8 cellular contexts compared by ENCODE assay signal in the genomic region with DNA sequence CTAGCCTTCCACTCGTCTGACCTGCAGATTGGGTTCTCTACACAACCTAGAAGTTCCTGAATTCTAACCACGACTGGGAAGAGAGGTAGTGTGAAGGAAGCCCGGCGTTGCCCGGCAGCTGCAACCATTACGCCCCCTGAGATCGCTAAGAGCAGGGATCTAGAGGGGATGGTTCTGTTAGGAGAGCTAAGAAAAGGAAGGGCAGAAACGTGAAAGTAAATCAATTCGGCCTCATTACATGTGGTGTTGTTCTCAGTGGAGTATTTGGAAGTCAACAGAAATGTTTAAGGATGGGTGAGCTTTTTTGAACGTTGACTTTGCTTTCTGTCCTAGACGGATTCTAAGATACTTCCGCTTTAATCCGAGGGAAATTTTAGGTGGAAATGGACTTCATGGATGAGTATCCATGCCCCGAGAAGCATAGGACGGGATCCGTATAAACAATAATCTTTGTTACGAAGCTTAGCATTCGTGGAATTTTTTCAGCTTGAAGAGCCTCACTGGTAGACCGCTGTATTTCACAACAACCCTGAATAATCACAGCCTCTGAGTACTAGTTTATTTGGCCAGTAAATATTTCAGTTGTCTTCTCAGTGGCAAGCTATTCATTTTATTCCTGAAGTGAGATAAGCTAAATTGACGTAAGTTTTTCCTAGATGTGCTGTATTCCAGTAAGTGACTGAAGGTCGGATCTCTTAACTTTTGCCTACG. TPM values are rescaled to one million over a fixed set of nuclear protein-coding genes. Genes with fewer than 3 reads are reported as not detected.
DNase-seq lines count a peak whose midpoint lies in the region; ATAC-seq and TF ChIP-seq lines count a peak whose summit lies in the region.

No MANE protein-coding gene starts in this region.

- no peak for TF ChIP-seq CTCF in right lobe of liver (IDR thresholded peaks at IDR 0.05)
- no peak for TF ChIP-seq CTCF in transverse colon (IDR thresholded peaks at IDR 0.05)

- peak overlapping the region; percentile 96 for H3K4me3 Mint-ChIP-seq in activated CD4-positive, alpha-beta T cell treated with anti-CD3 and anti-CD28 coated beads, Interleukin-2, amount 10 ng/mL, durations not matched to agents 24 days and 14 days
- H3K4me3 Mint-ChIP-seq in central memory CD8-positive, alpha-beta T cell: peak overlapping the region; percentile 99

- no peaks in the 10 kb centered on the region for H3K9me3 Mint-ChIP-seq in activated CD4-positive, alpha-beta T cell treated with anti-CD3 and anti-CD28 coated beads, Interleukin-2, amount 10 ng/mL, durations not matched to agents 24 days and 14 days
- H3K9me3 Mint-ChIP-seq in central memory CD8-positive, alpha-beta T cell: no peaks in the 10 kb centered on the region

- no peaks in the 10 kb centered on the region for H3K9me3 ChIP-seq in right lobe of liver
- H3K9me3 ChIP-seq in transverse colon: no peaks in the 10 kb centered on the region

- H3K36me3 Mint-ChIP-seq in activated CD4-positive, alpha-beta T cell treated with anti-CD3 and anti-CD28 coated beads, Interleukin-2, amount 10 ng/mL, durations not matched to agents 24 days and 14 days (ENCODE audit: low read depth): peaks cover 51% of the 10 kb centered on the region
- H3K36me3 Mint-ChIP-seq in central memory CD8-positive, alpha-beta T cell (ENCODE audit: insufficient read depth): peaks cover 35% of the 10 kb centered on the region

- no peaks in the 10 kb centered on the region for H3K27me3 Mint-ChIP-seq in activated CD4-positive, alpha-beta T cell treated with anti-CD3 and anti-CD28 coated beads, Interleukin-2, amount 10 ng/mL, durations not matched to agents 24 days and 14 days
- no peaks in the 10 kb centered on the region for H3K27me3 Mint-ChIP-seq in central memory CD8-positive, alpha-beta T cell

- ATAC-seq in central memory CD8-positive, alpha-beta T cell (replicated peaks; ENCODE audit: extremely low read depth, poor library complexity, severe bottlenecking): no peak
- ATAC-seq in right lobe of liver: peak; percentile 35 to 68 (median 52)

- H3K36me3 ChIP-seq in right lobe of liver (peaks cover 0 to 25% (median 0%) of the 10 kb centered on the region in 4 donors), transverse colon (peaks cover 0 to 2% (median under 1%) of the 10 kb centered on the region in 4 donors)

- no peak for TF ChIP-seq EP300 in transverse colon (IDR thresholded peaks at IDR 0.05; ENCODE audit: low read depth)

- in situ Hi-C loops in transverse colon (cut with MboI; ENCODE audit: low pct_ligation_motif_present in 1 of 4, low pct_unique_long_range_greater_than_20kb in 1 of 4, low sequenced_read_pairs in 3 of 4): no loop called here

- no peak for TF ChIP-seq POLR2A in right lobe of liver (IDR thresholded peaks at IDR 0.05)
- TF ChIP-seq POLR2A in transverse colon (IDR thresholded peaks at IDR 0.05): no peak

- WGBS in right lobe of liver (ENCODE audit: insufficient coverage, low coverage, low lambda C conversion rate, missing lambda C conversion rate): under 1% methylated on average over 22 of the region's 22 CpGs
- WGBS in transverse colon (ENCODE audit: low coverage in 1 of 2), 2 donors: 1% methylated on average over 14 to 22 of the region's 22 CpGs

- H3K27ac Mint-ChIP-seq in activated CD4-positive, alpha-beta T cell treated with anti-CD3 and anti-CD28 coated beads, Interleukin-2, amount 10 ng/mL, durations not matched to agents 24 days and 14 days: peak overlapping the region; percentile 99
- peak overlapping the region; percentile 100 for H3K27ac Mint-ChIP-seq in central memory CD8-positive, alpha-beta T cell (ENCODE audit: low read depth)

- peak overlapping the region; percentile 82 to 92 (median 84) for H3K27ac ChIP-seq in right lobe of liver
- H3K27ac ChIP-seq in transverse colon: peak overlapping the region; percentile 82 to 95 (median 89)

- H3K4me1 Mint-ChIP-seq in activated CD4-positive, alpha-beta T cell treated with anti-CD3 and anti-CD28 coated beads, Interleukin-2, amount 10 ng/mL, durations not matched to agents 24 days and 14 days: peaks cover 53% of the 10 kb centered on the region
- H3K4me1 Mint-ChIP-seq in central memory CD8-positive, alpha-beta T cell: peaks cover 64% of the 10 kb centered on the region

- peaks cover 0 to 24% (median 8%) of the 10 kb centered on the region in 4 donors for H3K4me1 ChIP-seq in right lobe of liver
- peaks cover 13 to 32% (median 18%) of the 10 kb centered on the region in 4 donors for H3K4me1 ChIP-seq in transverse colon

- intact Hi-C loops in activated CD4-positive, alpha-beta T cell treated with anti-CD3 and anti-CD28 coated beads, Interleukin-2, amount 10 ng/mL, durations not matched to agents 24 days and 14 days (cut with micrococcal nuclease): loop anchor here (1.0 to 5.0 kb wide), 6 partner anchors 33 to 171 kb away; a partner anchor contains a TSS
- intact Hi-C loops in right lobe of liver (cut with DNase I) (loop anchor here in 1 of 2 donors (10.0 kb wide), 1 partner anchor 73 kb away; no protein-coding TSS in a partner anchor), transverse colon (cut with DNase I; ENCODE audit: low total_unique reads) (loop anchor here (2.0 to 5.0 kb wide), 2 partner anchors 35 to 87 kb away; a partner anchor contains a TSS)

- H3K27me3 ChIP-seq in right lobe of liver: no peaks in the 10 kb centered on the region
- no peaks in the 10 kb centered on the region for H3K27me3 ChIP-seq in transverse colon

- DNase-seq in activated CD4-positive, alpha-beta T cell treated with anti-CD3 and anti-CD28 coated beads, Interleukin-2, amount 10 ng/mL, durations not matched to agents 24 days and 14 days: no peak
- no peak for DNase-seq in activated CD4-positive, alpha-beta T cell treated with anti-CD3 and anti-CD28 coated beads for 1 hour
- DNase-seq in MV-4-11 (lab: John Stamatoyannopoulos, UW) (peak; percentile 51), right lobe of liver (no peak), transverse colon (no peak), midbrain (lab: John Stamatoyannopoulos, UW) (no peak), D341Med (ENCODE audit: low spot score) (no peak)
- DNase-seq in central memory CD8-positive, alpha-beta T cell (ENCODE audit: low spot score in 2 of 2): no peak

- peak overlapping the region; percentile 77 to 89 (median 79) for H3K4me3 ChIP-seq in right lobe of liver
- peak overlapping the region; percentile 69 to 79 (median 72) for H3K4me3 ChIP-seq in transverse colon

RNA-seq across cellular contexts. Expression of a gene that starts 0.6 kb away (rescaled TPM):
- 220 and 228 TPM in 2 replicates for total RNA-seq in activated CD4-positive, alpha-beta T cell treated with anti-CD3 and anti-CD28 coated beads, Interleukin-2, amount 10 ng/mL, durations not matched to agents 24 days and 14 days
- total RNA-seq in right lobe of liver (100 to 1,000 TPM in 1 of 6 experiments, 10 to 100 TPM in 5; 32.6 to 127 (median 89.5) TPM), transverse colon (10 to 100 TPM in 3 of 4 donors, 1 to 10 TPM in 1; 3.8 to 74.2 (median 46.9) TPM)

RNA-seq across cellular contexts. Expression of a gene that starts 34.3 kb away (rescaled TPM):
- total RNA-seq in activated CD4-positive, alpha-beta T cell treated with anti-CD3 and anti-CD28 coated beads, Interleukin-2, amount 10 ng/mL, durations not matched to agents 24 days and 14 days: 70.7 and 73.2 TPM in 2 replicates
- 10 to 100 TPM; 15.5 to 24.9 (median 19.5) TPM for total RNA-seq in right lobe of liver
- total RNA-seq in transverse colon: 100 to 1,000 TPM in 1 of 4 donors, 10 to 100 TPM in 3; 51.1 to 120 (median 75.5) TPM

RNA-seq across cellular contexts. Expression of a gene that starts 42.6 kb away (rescaled TPM):
- 46.3 and 47.9 TPM in 2 replicates for total RNA-seq in activated CD4-positive, alpha-beta T cell treated with anti-CD3 and anti-CD28 coated beads, Interleukin-2, amount 10 ng/mL, durations not matched to agents 24 days and 14 days
- total RNA-seq in right lobe of liver: 10 to 100 TPM; 25.5 to 36.9 (median 28.5) TPM
- 10 to 100 TPM; 42.3 to 54.3 (median 49.2) TPM for total RNA-seq in transverse colon

RNA-seq across cellular contexts. Expression of a gene that starts 57.9 kb away (rescaled TPM):
- total RNA-seq in activated CD4-positive, alpha-beta T cell treated with anti-CD3 and anti-CD28 coated beads, Interleukin-2, amount 10 ng/mL, durations not matched to agents 24 days and 14 days: 143 and 145 TPM in 2 replicates
- total RNA-seq in right lobe of liver (1 to 10 TPM in 1 of 6 experiments, under 1 TPM in 5; 0.27 to 1.7 (median 0.36) TPM), transverse colon (1 to 10 TPM in 3 of 4 donors, not detected in 1; 2.2 to 5.4 (median 2.2) TPM)

RNA-seq across cellular contexts. Expression of a gene that starts 59.5 kb away (rescaled TPM):
- total RNA-seq in activated CD4-positive, alpha-beta T cell treated with anti-CD3 and anti-CD28 coated beads, Interleukin-2, amount 10 ng/mL, durations not matched to agents 24 days and 14 days: 381 and 400 TPM in 2 replicates
- under 1 TPM in 4 of 6 experiments, not detected in 2; 0.64 to 0.98 (median 0.89) TPM for total RNA-seq in right lobe of liver
- 10 to 100 TPM in 2 of 4 donors, 1 to 10 TPM in 1, not detected in 1; 3.5 to 19.2 (median 15.3) TPM for total RNA-seq in transverse colon
